Comparison of ENCODE assay signal across 25 cellular contexts in genomic region chr6:143160008-143160407, GRCh38.
"Had no signal": no experiment of that assay in that cellular context is flagged by ENCODE, and none has a peak within 500 bp of the region (broad histone marks: within the 10 kb centered on the region; RNA-seq: fewer than 3 reads in every experiment).

No MANE protein-coding gene starts in this region.

- ATAC-seq: activated naive CD8-positive, alpha-beta T cell treated with anti-CD3 and anti-CD28 coated beads, Interleukin-2, amount 50 U/mL, for 24 hours; left lung; upper lobe of right lung had no signal

- H3K4me3 ChIP-seq: colonic mucosa, left lung, prostate gland, smooth muscle cell, stomach, thoracic aorta, upper lobe of right lung had no signal

- H3K4me1 ChIP-seq: colonic mucosa, left lung, prostate gland had no signal

- H3K27ac ChIP-seq: brain microvascular endothelial cell, colonic mucosa, epithelial cell of prostate, left lung, prostate gland, stomach, thoracic aorta, upper lobe of right lung had no signal

- H3K27me3 ChIP-seq: brain microvascular endothelial cell, colonic mucosa, left lung, stomach, upper lobe of right lung had no signal

- H3K36me3 ChIP-seq: brain microvascular endothelial cell, colonic mucosa, prostate gland, stomach, thoracic aorta, upper lobe of right lung had no signal

- FAIRE-seq: kidney had no signal

- H3K4me1 Mint-ChIP-seq: activated naive CD4-positive, alpha-beta T cell treated with anti-CD3 and anti-CD28 coated beads, Interleukin-2, amount 10 ng/mL, durations not matched to agents 7 days and 5 days; endodermal cell had no signal

- H3K4me2 ChIP-seq: smooth muscle cell had no signal

- H3K9me3 Mint-ChIP-seq: activated naive CD4-positive, alpha-beta T cell treated with anti-CD3 and anti-CD28 coated beads, Interleukin-2, amount 10 ng/mL, durations not matched to agents 7 days and 5 days; activated naive CD8-positive, alpha-beta T cell treated with anti-CD3 and anti-CD28 coated beads, Interleukin-2, amount 50 U/mL, for 24 hours; endodermal cell had no signal

- DNase-seq: activated CD4-positive, alpha-beta T cell treated with anti-CD3 and anti-CD28 coated beads, Interleukin-2, amount 50 U/mL, for 1 hour; activated CD8-positive, alpha-beta memory T cell treated with anti-CD3 and anti-CD28 coated beads for 24 hours; activated CD8-positive, alpha-beta memory T cell treated with anti-CD3 and anti-CD28 coated beads, Interleukin-2, amount 50 U/mL, for 48 hours; activated effector memory CD4-positive, alpha-beta T cell treated with Interleukin-2 at 50 U/mL for 16 hours; activated naive CD4-positive, alpha-beta T cell treated with anti-CD3 and anti-CD28 coated beads, Interleukin-2, amount 10 ng/mL, durations not matched to agents 7 days and 5 days; activated naive CD8-positive, alpha-beta T cell treated with anti-CD3 and anti-CD28 coated beads, Interleukin-2, amount 50 U/mL, for 24 hours; activated T-cell treated with anti-CD3 and anti-CD28 coated beads, Interleukin-2, amount 50 U/mL, for 48 hours; anterior cingulate cortex; brain microvascular endothelial cell; central memory CD4-positive, alpha-beta T cell; colonic mucosa; endodermal cell; foreskin melanocyte; kidney; left lung; occipital lobe; right cardiac atrium; stimulated activated CD4-positive, alpha-beta T cell treated with anti-CD3 and anti-CD28 coated beads, Interleukin-4, amount 100 ng/mL, for 1 hour; stomach; T1000; upper lobe of right lung had no signal

- H3K36me3 Mint-ChIP-seq: activated naive CD4-positive, alpha-beta T cell treated with anti-CD3 and anti-CD28 coated beads, Interleukin-2, amount 10 ng/mL, durations not matched to agents 7 days and 5 days had no signal

- H3K9me3 ChIP-seq: colonic mucosa, left lung, prostate gland, stomach, thoracic aorta, upper lobe of right lung had no signal

- H3K27ac Mint-ChIP-seq: activated naive CD4-positive, alpha-beta T cell treated with anti-CD3 and anti-CD28 coated beads, Interleukin-2, amount 10 ng/mL, durations not matched to agents 7 days and 5 days; activated naive CD8-positive, alpha-beta T cell treated with anti-CD3 and anti-CD28 coated beads, Interleukin-2, amount 50 U/mL, for 24 hours; endodermal cell had no signal

- H3K27me3 Mint-ChIP-seq: activated naive CD4-positive, alpha-beta T cell treated with anti-CD3 and anti-CD28 coated beads, Interleukin-2, amount 10 ng/mL, durations not matched to agents 7 days and 5 days; activated naive CD8-positive, alpha-beta T cell treated with anti-CD3 and anti-CD28 coated beads, Interleukin-2, amount 50 U/mL, for 24 hours had no signal

- H3K4me3 Mint-ChIP-seq: activated naive CD4-positive, alpha-beta T cell treated with anti-CD3 and anti-CD28 coated beads, Interleukin-2, amount 10 ng/mL, durations not matched to agents 7 days and 5 days; activated naive CD8-positive, alpha-beta T cell treated with anti-CD3 and anti-CD28 coated beads, Interleukin-2, amount 50 U/mL, for 24 hours; endodermal cell had no signal
